Comparison of ENCODE assay signal across 1 cellular context in genomic region chr6:169312658-169313346, GRCh38.
TF ChIP-seq lines count a peak whose summit lies in the region.

No MANE protein-coding gene starts in this region.

TF ChIP-seq in WTC11, 78 proteins besides CTCF, POLR2A, EP300 and RAD21 (continued from another document):
- TF ChIP-seq, protein P1, sequence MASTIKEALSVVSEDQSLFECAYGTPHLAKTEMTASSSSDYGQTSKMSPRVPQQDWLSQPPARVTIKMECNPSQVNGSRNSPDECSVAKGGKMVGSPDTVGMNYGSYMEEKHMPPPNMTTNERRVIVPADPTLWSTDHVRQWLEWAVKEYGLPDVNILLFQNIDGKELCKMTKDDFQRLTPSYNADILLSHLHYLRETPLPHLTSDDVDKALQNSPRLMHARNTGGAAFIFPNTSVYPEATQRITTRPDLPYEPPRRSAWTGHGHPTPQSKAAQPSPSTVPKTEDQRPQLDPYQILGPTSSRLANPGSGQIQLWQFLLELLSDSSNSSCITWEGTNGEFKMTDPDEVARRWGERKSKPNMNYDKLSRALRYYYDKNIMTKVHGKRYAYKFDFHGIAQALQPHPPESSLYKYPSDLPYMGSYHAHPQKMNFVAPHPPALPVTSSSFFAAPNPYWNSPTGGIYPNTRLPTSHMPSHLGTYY (CRISPR knock-in tag; IDR thresholded peaks at IDR 0.05), result no peak
- TF ChIP-seq TEAD4 (CRISPR knock-in tag; IDR thresholded peaks at IDR 0.05) (no peak), RORB (CRISPR knock-in tag; IDR thresholded peaks at IDR 0.05) (no peak), ZNF232 (CRISPR knock-in tag; IDR thresholded peaks at IDR 0.05) (no peak), SOX15 (CRISPR knock-in tag; IDR thresholded peaks at IDR 0.05) (no peak)
- TF ChIP-seq, protein P2, sequence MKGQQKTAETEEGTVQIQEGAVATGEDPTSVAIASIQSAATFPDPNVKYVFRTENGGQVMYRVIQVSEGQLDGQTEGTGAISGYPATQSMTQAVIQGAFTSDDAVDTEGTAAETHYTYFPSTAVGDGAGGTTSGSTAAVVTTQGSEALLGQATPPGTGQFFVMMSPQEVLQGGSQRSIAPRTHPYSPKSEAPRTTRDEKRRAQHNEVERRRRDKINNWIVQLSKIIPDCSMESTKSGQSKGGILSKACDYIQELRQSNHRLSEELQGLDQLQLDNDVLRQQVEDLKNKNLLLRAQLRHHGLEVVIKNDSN (CRISPR knock-in tag; IDR thresholded peaks at IDR 0.05), result no peak
